Comparison of ENCODE assay signal across 16 cellular contexts in genomic region chr10:119453313-119453712, GRCh38.
DNase-seq lines count a peak whose midpoint lies in the region; ATAC-seq and TF ChIP-seq lines count a peak whose summit lies in the region.
"Had no signal": no experiment of that assay in that cellular context is flagged by ENCODE, and none has a peak within 500 bp of the region (broad histone marks: within the 10 kb centered on the region; RNA-seq: fewer than 3 reads in every experiment).

No MANE protein-coding gene starts in this region.

- peaks cover 64% of the 10 kb centered on the region for H3K36me3 ChIP-seq in upper lobe of right lung

- no peaks in the 10 kb centered on the region for H3K9me3 Mint-ChIP-seq in natural killer cell treated with Interleukin-12 subunit alpha and Interleukin-12 subunit beta and Interleukin-15 and Interleukin-18, amount 100 ng/mL, for 72 hours
- H3K9me3 Mint-ChIP-seq in natural killer cell, result no peaks in the 10 kb centered on the region
- H3K9me3 Mint-ChIP-seq in HFFc6, result no peaks in the 10 kb centered on the region
- H3K9me3 Mint-ChIP-seq: CD8-positive, alpha-beta T cell; H9 had no signal

- TF ChIP-seq CTCF in natural killer cell (IDR thresholded peaks at IDR 0.05) (no peak), HFFc6 (IDR thresholded peaks at IDR 0.05) (no peak), upper lobe of right lung (IDR thresholded peaks at IDR 0.05) (no peak)

- no peak for ATAC-seq in natural killer cell treated with Interleukin-12 subunit alpha and Interleukin-12 subunit beta and Interleukin-15 and Interleukin-18, amount 100 ng/mL, for 72 hours
- ATAC-seq in natural killer cell, result no peak
- no peak for ATAC-seq in upper lobe of right lung
- ATAC-seq: CD8-positive, alpha-beta T cell; GM12878; HCT116 had no signal

- H3K27ac ChIP-seq in upper lobe of right lung, result no peak overlapping the region
- H3K27ac ChIP-seq: GM23248 had no signal

- no peaks in the 10 kb centered on the region for H3K27me3 Mint-ChIP-seq in natural killer cell treated with Interleukin-12 subunit alpha and Interleukin-12 subunit beta and Interleukin-15 and Interleukin-18, amount 100 ng/mL, for 72 hours
- H3K27me3 Mint-ChIP-seq in natural killer cell (ENCODE audit: low read depth in 2 of 2), result no peaks in the 10 kb centered on the region
- H3K27me3 Mint-ChIP-seq in HFFc6 (ENCODE audit: insufficient read depth), result no peaks in the 10 kb centered on the region; the same call in none of the 2 replicates
- H3K27me3 Mint-ChIP-seq: CD4-positive, CD25-positive, alpha-beta regulatory T cell had no signal

- H3K27me3 ChIP-seq in upper lobe of right lung, result no peaks in the 10 kb centered on the region

- H3K27ac Mint-ChIP-seq in natural killer cell treated with Interleukin-12 subunit alpha and Interleukin-12 subunit beta and Interleukin-15 and Interleukin-18, amount 100 ng/mL, for 72 hours, result no peak overlapping the region
- H3K27ac Mint-ChIP-seq in natural killer cell, result no peak overlapping the region
- H3K27ac Mint-ChIP-seq in HFFc6, result 0 out of 2 replicates have a peak overlapping the region, but pooled peaks have one; percentile 13
- H3K27ac Mint-ChIP-seq: CD8-positive, alpha-beta T cell had no signal

- intact Hi-C loops in natural killer cell (cut with micrococcal nuclease) (no loop called here), upper lobe of right lung (cut with DNase I) (no loop called here)

- no peak overlapping the region for H3K4me3 Mint-ChIP-seq in natural killer cell treated with Interleukin-12 subunit alpha and Interleukin-12 subunit beta and Interleukin-15 and Interleukin-18, amount 100 ng/mL, for 72 hours
- H3K4me3 Mint-ChIP-seq in natural killer cell, result no peak overlapping the region
- H3K4me3 Mint-ChIP-seq in HFFc6, result no peak overlapping the region
- H3K4me3 Mint-ChIP-seq: CD4-positive, CD25-positive, alpha-beta regulatory T cell; CD8-positive, alpha-beta T cell; H9 had no signal

- H3K4me3 ChIP-seq in upper lobe of right lung, result no peak overlapping the region
- H3K4me3 ChIP-seq: GM12878, GM23248 had no signal

- H3K4me1 Mint-ChIP-seq in natural killer cell treated with Interleukin-12 subunit alpha and Interleukin-12 subunit beta and Interleukin-15 and Interleukin-18, amount 100 ng/mL, for 72 hours (ENCODE audit: low read depth in 2 of 2), result no peaks in the 10 kb centered on the region
- H3K4me1 Mint-ChIP-seq in natural killer cell, result no peaks in the 10 kb centered on the region
- H3K4me1 Mint-ChIP-seq in HFFc6 (ENCODE audit: low read depth), result peaks cover 9% of the 10 kb centered on the region

- H3K36me3 Mint-ChIP-seq in natural killer cell treated with Interleukin-12 subunit alpha and Interleukin-12 subunit beta and Interleukin-15 and Interleukin-18, amount 100 ng/mL, for 72 hours, result no peaks in the 10 kb centered on the region
- H3K36me3 Mint-ChIP-seq in natural killer cell (no peaks in the 10 kb centered on the region), HFFc6 (ENCODE audit: low read depth) (no peaks in the 10 kb centered on the region)

- DNase-seq in natural killer cell treated with Interleukin-12 subunit alpha and Interleukin-12 subunit beta and Interleukin-15 and Interleukin-18, amount 100 ng/mL, for 72 hours (ENCODE audit: low spot score), result peak; percentile 54
- DNase-seq in natural killer cell (no peak), HFFc6 (no peak), upper lobe of right lung (peak; percentile 52), GM03348 (ENCODE audit: low spot score) (no peak)
- no peak for DNase-seq in stimulated activated CD4-positive, alpha-beta T cell treated with anti-CD3 and anti-CD28 coated beads, Interleukin-4, amount 100 ng/mL, for 1 hour
- DNase-seq: C1 segment of cervical spinal cord; Caco-2; CD4-positive, CD25-positive, alpha-beta regulatory T cell; CD8-positive, alpha-beta T cell; DMS153; DND-41; GM23248; H9 had no signal

- no peaks in the 10 kb centered on the region for H3K4me1 ChIP-seq in upper lobe of right lung
- H3K4me1 ChIP-seq: Caco-2 had no signal

- H3K9me3 ChIP-seq in upper lobe of right lung, result no peaks in the 10 kb centered on the region
- H3K9me3 ChIP-seq: Caco-2 had no signal

Comparison
In these comparisons a context has a peak if more than half of its experiments do, and no peak if none do; other contexts are left out.
1. DNase-seq: peak in natural killer cell treated with Interleukin-12 subunit alpha and Interleukin-12 subunit beta and Interleukin-15 and Interleukin-18, amount 100 ng/mL, for 72 hours (single experiment) and upper lobe of right lung (single experiment); none in natural killer cell (single experiment), HFFc6 (single experiment), GM03348 (single experiment) and stimulated activated CD4-positive, alpha-beta T cell treated with anti-CD3 and anti-CD28 coated beads, Interleukin-4, amount 100 ng/mL, for 1 hour (single experiment).